Comparison of ENCODE assay signal across 18 cellular contexts in genomic region chr5:73687357-73687756, GRCh38.
DNase-seq lines count a peak whose midpoint lies in the region; ATAC-seq, FAIRE-seq and TF ChIP-seq lines count a peak whose summit lies in the region.
"Had no signal": no experiment of that assay in that cellular context is flagged by ENCODE, and none has a peak within 500 bp of the region (broad histone marks: within the 10 kb centered on the region; RNA-seq: fewer than 3 reads in every experiment).

No MANE protein-coding gene starts in this region.

- no peaks in the 10 kb centered on the region for H3K9me3 ChIP-seq in kidney (ENCODE audit: control insufficient read depth in 1 of 2, low read length in 2 of 2)
- H3K9me3 ChIP-seq: SJSA1 had no signal

- no peaks in the 10 kb centered on the region for H3K4me1 ChIP-seq in kidney (ENCODE audit: control insufficient read depth in 1 of 2, insufficient read depth in 1 of 2, low read depth in 1 of 2, low read length in 2 of 2)

- no peaks in the 10 kb centered on the region for H3K36me3 ChIP-seq in kidney (ENCODE audit: control insufficient read depth in 1 of 2, insufficient read depth in 2 of 2, low read length in 2 of 2)

- FAIRE-seq in D721Med (lab: Jason Lieb, UNC) (no peak), kidney (lab: Jason Lieb, UNC) (no peak)
- FAIRE-seq: bronchial epithelial cell, GM12892 had no signal

- DNase-seq in NCI-H526 (lab: John Stamatoyannopoulos, UW), result no peak
- DNase-seq in NCI-H2081 treated with DMSO at 0.1 percent for 48 hours (lab: John Stamatoyannopoulos, UW), result no peak
- no peak for DNase-seq in D721Med (ENCODE audit: insufficient read length, low spot score)
- DNase-seq in kidney, result no peak
- DNase-seq: activated naive CD8-positive, alpha-beta T cell treated with anti-CD3 and anti-CD28 coated beads, Interleukin-2, amount 50 U/mL, for 24 hours; NCI-H2107; NCI-H524 treated with DMSO at 0.1 percent for 48 hours; OCI-M1 had no signal

- no peak overlapping the region for H3K9ac ChIP-seq in kidney (ENCODE audit: low read length in 2 of 2)

- ATAC-seq in GM18861 (IDR thresholded peaks at IDR 0.05; ENCODE audit: unreplicated experiment) (peak; percentile 77), GM21529 (IDR thresholded peaks at IDR 0.05; ENCODE audit: unreplicated experiment) (peak; percentile 83), HG02973 (IDR thresholded peaks at IDR 0.05; ENCODE audit: unreplicated experiment) (peak; percentile 75), HG03521 (IDR thresholded peaks at IDR 0.05; ENCODE audit: unreplicated experiment) (peak; percentile 47)
- ATAC-seq: activated CD4-positive, CD25-positive, alpha-beta regulatory T cell treated with anti-CD3 and anti-CD28 coated beads, Interleukin-2, amount 50 U/mL, for 24 hours; activated naive CD8-positive, alpha-beta T cell treated with anti-CD3 and anti-CD28 coated beads, Interleukin-2, amount 50 U/mL, for 24 hours; stimulated activated memory B cell treated with anti-CD40 and anti-IgM and Interleukin-4, amounts not matched to agents 10 μg/mL and 1 μg/mL and 100 μg/mL, for 72 hours had no signal

- H3K4me3 ChIP-seq in kidney (ENCODE audit: low read length in 2 of 2), result no peak overlapping the region
- H3K4me3 ChIP-seq: SJSA1 had no signal

- intact Hi-C loops in kidney (cut with DNase I), result no loop called here

- no peak for TF ChIP-seq CTCF in D721Med (IDR thresholded peaks at IDR 0.05; ENCODE audit: insufficient read depth, missing control alignments)
- TF ChIP-seq CTCF in kidney (IDR thresholded peaks at IDR 0.05; ENCODE audit: borderline replicate concordance, extremely low read depth, insufficient read depth), result no peak

- no peak overlapping the region for H3K27ac ChIP-seq in kidney (ENCODE audit: low read depth in 2 of 2, low read length in 2 of 2)
- H3K27ac ChIP-seq: epithelial cell of prostate, SJSA1 had no signal
